Comparison of ENCODE assay signal across 1 cellular context in genomic region chr3:72031581-72031980, GRCh38.
TF ChIP-seq lines count a peak whose summit lies in the region.

No MANE protein-coding gene starts in this region.

TF ChIP-seq in WTC11, 78 proteins besides CTCF, POLR2A, EP300 and RAD21 (continued from another document):
- TF ChIP-seq PRDM15 (CRISPR knock-in tag; IDR thresholded peaks at IDR 0.05) (no peak), FOXJ3 (CRISPR knock-in tag; IDR thresholded peaks at IDR 0.05; ENCODE audit: borderline replicate concordance) (no peak), MXD4 (CRISPR knock-in tag; IDR thresholded peaks at IDR 0.05; ENCODE audit: borderline replicate concordance) (no peak), MAX (CRISPR knock-in tag; IDR thresholded peaks at IDR 0.05) (no peak), GTF2I (CRISPR knock-in tag; conservative IDR thresholded peaks at IDR 0.05) (no peak), FOXK1 (CRISPR knock-in tag; IDR thresholded peaks at IDR 0.05) (no peak), NFE2L1 (CRISPR knock-in tag; IDR thresholded peaks at IDR 0.05) (no peak), FOXP1 (CRISPR knock-in tag; IDR thresholded peaks at IDR 0.05; ENCODE audit: borderline replicate concordance) (no peak), KAT7 (CRISPR knock-in tag; IDR thresholded peaks at IDR 0.05; ENCODE audit: borderline replicate concordance) (no peak), JAZF1 (CRISPR knock-in tag; IDR thresholded peaks at IDR 0.05) (no peak)
- TF ChIP-seq, protein P1, sequence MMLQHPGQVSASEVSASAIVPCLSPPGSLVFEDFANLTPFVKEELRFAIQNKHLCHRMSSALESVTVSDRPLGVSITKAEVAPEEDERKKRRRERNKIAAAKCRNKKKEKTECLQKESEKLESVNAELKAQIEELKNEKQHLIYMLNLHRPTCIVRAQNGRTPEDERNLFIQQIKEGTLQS (CRISPR knock-in tag; conservative IDR thresholded peaks at IDR 0.05), result no peak
